15 cellular contexts compared by ENCODE assay signal in genomic region chr10:6569259-6569658, GRCh38.
"Had no signal": no experiment of that assay in that cellular context is flagged by ENCODE, and none has a peak within 500 bp of the region (broad histone marks: within the 10 kb centered on the region; RNA-seq: fewer than 3 reads in every experiment).

No MANE protein-coding gene starts in this region.

- H3K9me3 Mint-ChIP-seq: activated naive CD4-positive, alpha-beta T cell treated with anti-CD3 and anti-CD28 coated beads for 36 hours had no signal

- H3K4me3 Mint-ChIP-seq: activated naive CD4-positive, alpha-beta T cell treated with anti-CD3 and anti-CD28 coated beads for 36 hours had no signal

- H3K36me3 ChIP-seq: sigmoid colon, suprapubic skin, upper lobe of right lung had no signal

- H3K4me3 ChIP-seq: sigmoid colon, suprapubic skin, upper lobe of right lung had no signal

- H3K27me3 ChIP-seq: foreskin keratinocyte, sigmoid colon, upper lobe of right lung had no signal

- H3K27ac ChIP-seq: foreskin keratinocyte, sigmoid colon, suprapubic skin, upper lobe of right lung had no signal

- DNase-seq: activated CD4-positive, alpha-beta T cell treated with anti-CD3 and anti-CD28 coated beads for 1 hour; activated naive CD4-positive, alpha-beta T cell treated with anti-CD3 and anti-CD28 coated beads for 36 hours; activated T-cell treated with anti-CD3 and anti-CD28 coated beads, Interleukin-2, amount 50 U/mL, for 1 hour; anterior cingulate cortex; foreskin keratinocyte; head of caudate nucleus; islet precursor cell; mammary epithelial cell; SHP77 treated with DMSO at 0.1 percent for 48 hours; sigmoid colon; stimulated activated CD4-positive, alpha-beta T cell treated with anti-CD3 and anti-CD28 coated beads, Interleukin-2, amount 100 ng/mL, for 24 hours; stimulated activated naive CD4-positive, alpha-beta T cell; upper lobe of right lung had no signal

- H3K4me1 ChIP-seq: sigmoid colon, suprapubic skin had no signal

- ATAC-seq: foreskin keratinocyte, left lobe of liver, upper lobe of right lung had no signal

- H3K9me3 ChIP-seq: sigmoid colon, suprapubic skin, upper lobe of right lung had no signal
